Comparison of ENCODE assay signal across 21 cellular contexts in genomic region chr17:58818654-58819053, GRCh38.
"Had no signal": no experiment of that assay in that cellular context is flagged by ENCODE, and none has a peak within 500 bp of the region (broad histone marks: within the 10 kb centered on the region; RNA-seq: fewer than 3 reads in every experiment).

No MANE protein-coding gene starts in this region.

- DNase-seq: activated CD4-positive, alpha-beta memory T cell treated with anti-CD3 and anti-CD28 coated beads, Interleukin-2, amount 10 ng/mL, durations not matched to agents 7 days and 5 days; activated CD4-positive, alpha-beta T cell treated with anti-CD3 and anti-CD28 coated beads, Interleukin-2, amount 10 ng/mL, durations not matched to agents 24 days and 14 days; activated effector memory CD4-positive, alpha-beta T cell treated with Interleukin-2 at 50 U/mL for 16 hours; activated naive CD4-positive, alpha-beta T cell treated with anti-CD3 and anti-CD28 coated beads, Interleukin-2, amount 10 ng/mL, durations not matched to agents 7 days and 5 days; activated T-cell treated with anti-CD3 and anti-CD28 coated beads, Interleukin-2, amount 50 U/mL, for 72 hours; anterior cingulate cortex; body of pancreas; cortex of kidney; head of caudate nucleus; hypothalamus; ovary; spleen; stimulated activated CD4-positive, alpha-beta T cell treated with anti-CD3 and anti-CD28 coated beads, Interleukin-4, amount 100 ng/mL, for 1 hour; stimulated activated naive CD4-positive, alpha-beta T cell; testis had no signal

- H3K4me3 ChIP-seq: body of pancreas, cardiac muscle cell, gastroesophageal sphincter, ovary, prostate gland, right atrium auricular region, spleen, testis had no signal

- H3K36me3 ChIP-seq: cardiac muscle cell, gastroesophageal sphincter, ovary, prostate gland, right atrium auricular region, spleen had no signal

- H3K4me1 ChIP-seq: body of pancreas, gastroesophageal sphincter, prostate gland, right atrium auricular region, spleen, testis had no signal

- H3K27me3 ChIP-seq: body of pancreas, cardiac muscle cell, gastroesophageal sphincter, ovary, right atrium auricular region, testis had no signal

- H3K9me3 ChIP-seq: body of pancreas, gastroesophageal sphincter, ovary, prostate gland, right atrium auricular region, spleen, testis had no signal

- H3K27ac ChIP-seq: body of pancreas, cardiac muscle cell, epithelial cell of prostate, gastroesophageal sphincter, ovary, prostate gland, right atrium auricular region, spleen, testis, VCaP had no signal
